18 cellular contexts compared by ENCODE assay signal in the genomic region with DNA sequence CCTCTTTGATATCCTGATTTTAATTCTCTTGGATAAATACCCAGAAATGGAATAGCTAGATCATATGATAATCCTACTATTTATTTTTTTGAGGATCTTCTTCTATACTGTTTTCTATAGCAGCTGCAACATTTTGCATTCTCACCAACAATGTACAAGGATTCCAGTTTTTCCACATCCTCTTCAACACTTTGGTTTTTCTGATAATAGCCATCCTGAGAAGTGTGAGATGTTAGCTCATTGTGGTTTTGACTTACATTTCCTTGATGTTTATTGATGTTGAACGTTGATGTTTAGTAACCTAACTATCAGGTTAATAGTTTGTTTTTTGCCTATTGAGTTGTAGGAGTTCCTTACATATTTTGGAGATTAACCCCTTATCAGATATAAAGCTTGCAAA.
A peak's percentile ranks its signal among the peaks of the same experiment; 100 is the strongest.
DNase-seq lines count a peak whose midpoint lies in the region; ATAC-seq and TF ChIP-seq lines count a peak whose summit lies in the region.
"Had no signal": no experiment of that assay in that cellular context is flagged by ENCODE, and none has a peak within 500 bp of the region (broad histone marks: within the 10 kb centered on the region; RNA-seq: fewer than 3 reads in every experiment).

No MANE protein-coding gene starts in this region.

- H3K4me3 Mint-ChIP-seq in activated CD8-positive, alpha-beta memory T cell treated with anti-CD3 and anti-CD28 coated beads, Interleukin-2, amount 10 ng/mL, durations not matched to agents 7 days and 5 days: no peak overlapping the region
- H3K4me3 Mint-ChIP-seq in immature natural killer cell: peak overlapping the region; percentile 64 to 83 (median 69)
- H3K4me3 Mint-ChIP-seq: CD14-positive monocyte; CD8-positive, alpha-beta memory T cell had no signal

- H3K27ac ChIP-seq in BLaER1 treated with 17β-estradiol and CSF1 and Interleukin-3, amounts not matched to agents 10 nM and 100 nM: no peak overlapping the region
- H3K27ac ChIP-seq in DND-41 (ENCODE audit: low read length) (peak overlapping the region; percentile 76), psoas muscle (no peak overlapping the region), RWPE1 (no peak overlapping the region)
- H3K27ac ChIP-seq: PC-9 had no signal

- no peak for DNase-seq in activated CD8-positive, alpha-beta memory T cell treated with anti-CD3 and anti-CD28 coated beads, Interleukin-2, amount 10 ng/mL, durations not matched to agents 7 days and 5 days
- no peak for DNase-seq in activated CD8-positive, alpha-beta memory T cell treated with anti-CD3 and anti-CD28 coated beads, Interleukin-2, amount 50 U/mL, for 48 hours
- DNase-seq in DND-41: peak; percentile 8
- peak; percentile 42 to 51 (median 43) for DNase-seq in immature natural killer cell
- DNase-seq in psoas muscle: no peak
- no peak for DNase-seq in SIG-M5 treated with dmso at 0.1 percent for 504 hours (lab: John Stamatoyannopoulos, UW; ENCODE audit: unreplicated experiment)
- no peak for DNase-seq in RWPE1 (ENCODE audit: low spot score)
- DNase-seq: CD8-positive, alpha-beta memory T cell; NCI-H1048; NCI-H1417; NCI-H1694; NCI-H2029 treated with DMSO at 0.1 percent for 48 hours; NCI-H446 treated with DMSO at 0.1 percent for 48 hours; NCI-H526; PC-9; Right ventricle myocardium superior had no signal

- TF ChIP-seq CTCF in DND-41 (IDR thresholded peaks at IDR 0.05; ENCODE audit: borderline replicate concordance, extremely low read depth, low read length, poor library complexity, severe bottlenecking) (no peak), psoas muscle (IDR thresholded peaks at IDR 0.05) (no peak), RWPE1 (conservative IDR thresholded peaks at IDR 0.05; ENCODE audit: low read depth) (no peak)

- H3K27me3 ChIP-seq in BLaER1 treated with 17β-estradiol and CSF1 and Interleukin-3, amounts not matched to agents 10 nM and 100 nM: no peaks in the 10 kb centered on the region
- H3K27me3 ChIP-seq in DND-41 (ENCODE audit: insufficient read depth, low read length, poor library complexity) (no peaks in the 10 kb centered on the region), psoas muscle (ENCODE audit: insufficient read depth in 3 of 3, low read length in 2 of 3) (no peaks in the 10 kb centered on the region)

- POLR2A ChIA-PET in RWPE1 (lab: Yijun Ruan, JAX; ENCODE audit: low non-redundant PET): no interaction called here

- H3K9ac ChIP-seq in BLaER1 treated with 17β-estradiol and CSF1 and Interleukin-3, amounts not matched to agents 10 nM and 100 nM: no peak overlapping the region
- H3K9ac ChIP-seq in DND-41 (ENCODE audit: low read depth, low read length): no peak overlapping the region; the same call in 1 of the 2 replicates

- ATAC-seq in activated CD8-positive, alpha-beta memory T cell treated with anti-CD3 and anti-CD28 coated beads, Interleukin-2, amount 10 ng/mL, durations not matched to agents 7 days and 5 days: no peak
- ATAC-seq in DND-41 (ENCODE audit: insufficient read depth, low read depth): peak; percentile 87
- no peak for ATAC-seq in psoas muscle

- H3K79me2 ChIP-seq in DND-41 (ENCODE audit: insufficient read depth, low read length): no peaks in the 10 kb centered on the region

- peaks cover 29% of the 10 kb centered on the region for H3K36me3 Mint-ChIP-seq in activated CD8-positive, alpha-beta memory T cell treated with anti-CD3 and anti-CD28 coated beads, Interleukin-2, amount 10 ng/mL, durations not matched to agents 7 days and 5 days
- H3K36me3 Mint-ChIP-seq in immature natural killer cell: peaks cover 0 to 10% (median 6%) of the 10 kb centered on the region in 3 donors
- H3K36me3 Mint-ChIP-seq: CD14-positive monocyte; CD8-positive, alpha-beta memory T cell had no signal

- peaks cover 34% of the 10 kb centered on the region for H3K4me1 Mint-ChIP-seq in activated CD8-positive, alpha-beta memory T cell treated with anti-CD3 and anti-CD28 coated beads, Interleukin-2, amount 10 ng/mL, durations not matched to agents 7 days and 5 days
- H3K4me1 Mint-ChIP-seq in immature natural killer cell: peaks cover 43 to 50% of the 10 kb centered on the region in 2 donors
- H3K4me1 Mint-ChIP-seq: CD14-positive monocyte had no signal

- H3K9me3 Mint-ChIP-seq in activated CD8-positive, alpha-beta memory T cell treated with anti-CD3 and anti-CD28 coated beads, Interleukin-2, amount 10 ng/mL, durations not matched to agents 7 days and 5 days (ENCODE audit: low read depth): peaks cover 24% of the 10 kb centered on the region
- peaks cover 4 to 32% (median 21%) of the 10 kb centered on the region in 6 donors for H3K9me3 Mint-ChIP-seq in immature natural killer cell

- CTCF ChIA-PET in activated CD8-positive, alpha-beta memory T cell treated with anti-CD3 and anti-CD28 coated beads, Interleukin-2, amount 10 ng/mL, durations not matched to agents 7 days and 5 days (lab: Charles Lee): no interaction called here
- CTCF ChIA-PET in RWPE1 (lab: Yijun Ruan, JAX): interaction anchor here (0.8 kb wide), 1 partner anchor 218 kb away, joined by 3 read pairs; a partner anchor contains a TSS

- H4K20me1 ChIP-seq in BLaER1 treated with 17β-estradiol and CSF1 and Interleukin-3, amounts not matched to agents 10 nM and 100 nM: no peaks in the 10 kb centered on the region
- no peaks in the 10 kb centered on the region for H4K20me1 ChIP-seq in DND-41 (ENCODE audit: insufficient read depth, low read length)

- peaks cover 0 to 14% (median 7%) of the 10 kb centered on the region in 10 experiments; a peak in 10 of 20 replicates for H3K4me1 ChIP-seq in BLaER1 treated with 17β-estradiol and CSF1 and Interleukin-3, amounts not matched to agents 10 nM and 100 nM
- H3K4me1 ChIP-seq in DND-41 (ENCODE audit: insufficient read depth, low read length) (peaks cover 43% of the 10 kb centered on the region), psoas muscle (no peaks in the 10 kb centered on the region)

- intact Hi-C loops in psoas muscle (cut with DNase I): no loop called here

- peaks cover 0 to 23% (median 10%) of the 10 kb centered on the region in 11 experiments; a peak in 15 of 22 replicates for H3K9me3 ChIP-seq in BLaER1 treated with 17β-estradiol and CSF1 and Interleukin-3, amounts not matched to agents 10 nM and 100 nM (replicated peaks in 1 of 11)
- H3K9me3 ChIP-seq in DND-41 (ENCODE audit: insufficient read depth, low read length, severe bottlenecking): peaks cover 12% of the 10 kb centered on the region
- peaks cover 6% of the 10 kb centered on the region for H3K9me3 ChIP-seq in psoas muscle

- H3K4me3 ChIP-seq in BLaER1 treated with 17β-estradiol and CSF1 and Interleukin-3, amounts not matched to agents 10 nM and 100 nM: no peak overlapping the region
- no peak overlapping the region for H3K4me3 ChIP-seq in DND-41 (ENCODE audit: low read depth in 1 of 2, low read length in 2 of 2)
- H3K4me3 ChIP-seq in psoas muscle: no peak overlapping the region
- H3K4me3 ChIP-seq: PC-9 had no signal

- no peak overlapping the region for H2AFZ ChIP-seq in DND-41 (ENCODE audit: low read depth, low read length)
- H2AFZ ChIP-seq: PC-9 had no signal

- H3K27ac Mint-ChIP-seq in activated CD8-positive, alpha-beta memory T cell treated with anti-CD3 and anti-CD28 coated beads, Interleukin-2, amount 10 ng/mL, durations not matched to agents 7 days and 5 days: peak overlapping the region; percentile 24
- H3K27ac Mint-ChIP-seq in immature natural killer cell: peak overlapping the region; percentile 81 to 90 (median 86)
- H3K27ac Mint-ChIP-seq: CD14-positive monocyte; CD8-positive, alpha-beta memory T cell had no signal

- WGBS in psoas muscle, 3 donors: 37 to 51% (median 49%) methylated on average over 1 of the region's 1 CpG

- H3K27me3 Mint-ChIP-seq in activated CD8-positive, alpha-beta memory T cell treated with anti-CD3 and anti-CD28 coated beads, Interleukin-2, amount 10 ng/mL, durations not matched to agents 7 days and 5 days: peaks cover 15% of the 10 kb centered on the region
- H3K27me3 Mint-ChIP-seq in immature natural killer cell (ENCODE audit: low read depth in 3 of 3): peaks cover 0 to 3% (median 0%) of the 10 kb centered on the region in 3 donors

- H3K36me3 ChIP-seq in BLaER1 treated with 17β-estradiol and CSF1 and Interleukin-3, amounts not matched to agents 10 nM and 100 nM: no peaks in the 10 kb centered on the region
- H3K36me3 ChIP-seq in DND-41 (ENCODE audit: insufficient read depth, low read length) (no peaks in the 10 kb centered on the region), psoas muscle (ENCODE audit: insufficient read depth in 1 of 2, low read depth in 1 of 2) (no peaks in the 10 kb centered on the region)

- H3K4me2 ChIP-seq in BLaER1 treated with 17β-estradiol and CSF1 and Interleukin-3, amounts not matched to agents 10 nM and 100 nM: peak overlapping the region in 7 of 11 experiments; percentile 13 to 41 (median 18); a peak in 10 of 22 replicates
- peak overlapping the region; percentile 43; the same call in 1 of the 2 replicates for H3K4me2 ChIP-seq in DND-41 (ENCODE audit: insufficient read depth, low read length)
- H3K4me2 ChIP-seq: PC-9 had no signal

Comparison
In these comparisons a context has a peak if more than half of its experiments do, and no peak if none do; other contexts are left out.
1. DNase-seq: peak in DND-41 (single experiment) and immature natural killer cell (3 of 3); none in activated CD8-positive, alpha-beta memory T cell treated with anti-CD3 and anti-CD28 coated beads, Interleukin-2, amount 10 ng/mL, durations not matched to agents 7 days and 5 days (single experiment), activated CD8-positive, alpha-beta memory T cell treated with anti-CD3 and anti-CD28 coated beads, Interleukin-2, amount 50 U/mL, for 48 hours (single experiment), psoas muscle (0 of 2), SIG-M5 treated with dmso at 0.1 percent for 504 hours (single experiment) and RWPE1 (single experiment).